ENCODE assay signal across 8 cellular contexts in genomic region chr2:12717191-12717987, GRCh38. TPM values are rescaled to one million over a fixed set of nuclear protein-coding genes. Genes with fewer than 3 reads are reported as not detected.
DNase-seq lines count a peak whose midpoint lies in the region; ATAC-seq and TF ChIP-seq lines count a peak whose summit lies in the region.

No MANE protein-coding gene starts in this region.

- DNase-seq in AG09309 (ENCODE audit: low read depth), result no peak
- peak; percentile 52 for DNase-seq in NCI-H187 treated with DMSO at 0.1 percent for 48 hours (lab: John Stamatoyannopoulos, UW)
- peak; percentile 29 to 36 for DNase-seq in central memory CD8-positive, alpha-beta T cell (ENCODE audit: low spot score in 2 of 2)
- no peak for DNase-seq in kidney epithelial cell (ENCODE audit: low read depth)
- peak; percentile 48 for DNase-seq in stimulated activated CD4-positive, alpha-beta T cell treated with anti-CD3 and anti-CD28 coated beads, Interleukin-2, amount 100 ng/mL, for 4 hours (ENCODE audit: low read depth)
- no peak for DNase-seq in occipital lobe (lab: John Stamatoyannopoulos, UW)

- H3K27me3 ChIP-seq in kidney epithelial cell (ENCODE audit: control insufficient read depth, insufficient read depth, low read length), result peaks cover 8% of the 10 kb centered on the region

- peaks cover 22% of the 10 kb centered on the region for H3K36me3 Mint-ChIP-seq in central memory CD8-positive, alpha-beta T cell (ENCODE audit: insufficient read depth)

- peak overlapping the region; percentile 99 for H3K4me3 Mint-ChIP-seq in central memory CD8-positive, alpha-beta T cell

- H3K27ac Mint-ChIP-seq in central memory CD8-positive, alpha-beta T cell (ENCODE audit: low read depth), result peak overlapping the region; percentile 91

- H3K36me3 ChIP-seq in kidney epithelial cell (ENCODE audit: control insufficient read depth, insufficient read depth, low read length), result no peaks in the 10 kb centered on the region

- ATAC-seq in GM21367 (IDR thresholded peaks at IDR 0.05; ENCODE audit: unreplicated experiment), result peak; percentile 33
- ATAC-seq in central memory CD8-positive, alpha-beta T cell (replicated peaks; ENCODE audit: extremely low read depth, poor library complexity, severe bottlenecking), result peak; percentile 24

- no peaks in the 10 kb centered on the region for H3K9me3 Mint-ChIP-seq in central memory CD8-positive, alpha-beta T cell

- no peaks in the 10 kb centered on the region for H3K27me3 Mint-ChIP-seq in central memory CD8-positive, alpha-beta T cell

- peaks cover 67% of the 10 kb centered on the region for H3K4me1 Mint-ChIP-seq in central memory CD8-positive, alpha-beta T cell

- H3K4me3 ChIP-seq in AG09309 (ENCODE audit: control insufficient read depth, low read depth, low read length) (peak overlapping the region; percentile 95), kidney epithelial cell (ENCODE audit: low read depth, low read length) (peak overlapping the region; percentile 68)

- TF ChIP-seq CTCF in AG09309 (IDR thresholded peaks at IDR 0.05; ENCODE audit: control insufficient read depth, insufficient read depth, low read depth, low read length, missing control alignments) (peak; percentile 50), VCaP (conservative IDR thresholded peaks at IDR 0.05) (peak; percentile 72), kidney epithelial cell (IDR thresholded peaks at IDR 0.05; ENCODE audit: insufficient read depth, low read length, poor library complexity, severe bottlenecking) (peak; percentile 57)

- H3K27ac ChIP-seq in VCaP, result peak overlapping the region; percentile 84

RNA-seq across cellular contexts. Expression of gene TRIB2, which starts 0.7 kb away (rescaled TPM):
- total RNA-seq in kidney epithelial cell, result 16.9 and 32.0 TPM in 2 replicates
- total RNA-seq in occipital lobe, result 122 TPM

Comparison
In these comparisons a context has a peak if more than half of its experiments do, and no peak if none do; other contexts are left out.
1. DNase-seq: peak in NCI-H187 treated with DMSO at 0.1 percent for 48 hours (single experiment), central memory CD8-positive, alpha-beta T cell (2 of 2) and stimulated activated CD4-positive, alpha-beta T cell treated with anti-CD3 and anti-CD28 coated beads, Interleukin-2, amount 100 ng/mL, for 4 hours (single experiment); none in AG09309 (single experiment), kidney epithelial cell (single experiment) and occipital lobe (single experiment).
2. Peak in every context shown above with its lines, with median percentiles within 50 percentile points of each other: CTCF ChIP-seq.